ENCODE assay signal across 16 cellular contexts in genomic region chr3:162729686-162730085, GRCh38.
A peak's percentile ranks its signal among the peaks of the same experiment; 100 is the strongest.
DNase-seq lines count a peak whose midpoint lies in the region; ATAC-seq, FAIRE-seq and TF ChIP-seq lines count a peak whose summit lies in the region.
"Had no signal": no experiment of that assay in that cellular context is flagged by ENCODE, and none has a peak within 500 bp of the region (broad histone marks: within the 10 kb centered on the region; RNA-seq: fewer than 3 reads in every experiment).

No MANE protein-coding gene starts in this region.

- POLR2A ChIA-PET in AG04449 (lab: Yijun Ruan, JAX) = no interaction called here

- H3K4me3 ChIP-seq in AG04449 (ENCODE audit: low read depth, low read length) = no peak overlapping the region

- no peak for TF ChIP-seq CTCF in AG04449 (IDR thresholded peaks at IDR 0.05; ENCODE audit: insufficient read depth, low read length, missing control alignments)

- DNase-seq in AG04449 (ENCODE audit: low read depth, low spot score) (peak; percentile 2), H54 (ENCODE audit: insufficient read length, low spot score) (no peak), RKO (ENCODE audit: low spot score) (peak; percentile 79), epithelial cell of prostate (ENCODE audit: low read depth, low spot score) (peak; percentile 20), foreskin melanocyte (no peak)
- DNase-seq in stimulated activated CD4-positive, alpha-beta T cell treated with anti-CD3 and anti-CD28 coated beads, Interleukin-12 subunit alpha, Interleukin-12 subunit beta, amount 100 ng/mL, for 4 hours = no peak
- DNase-seq: C1 segment of cervical spinal cord, Kasumi-1, NCI-H1105 treated with DMSO at 0.1 percent for 48 hours, NCI-H1694 treated with DMSO at 0.1 percent for 48 hours, NCI-H2107, NCI-H2227 treated with DMSO at 0.1 percent for 48 hours, NCI-H526, RPMI8226 had no signal

- no peak for ATAC-seq in GM18870 (IDR thresholded peaks at IDR 0.05; ENCODE audit: unreplicated experiment)
- ATAC-seq in GM21529 (IDR thresholded peaks at IDR 0.05; ENCODE audit: unreplicated experiment) = no peak

- no peak for TF ChIP-seq POLR2A in H54 (IDR thresholded peaks at IDR 0.05; ENCODE audit: low read depth, low read length)

- CTCF ChIA-PET in AG04449 (lab: Yijun Ruan, JAX) = no interaction called here

- H3K27ac ChIP-seq in epithelial cell of prostate = no peak overlapping the region

- FAIRE-seq in H54 (lab: Jason Lieb, UNC) = peak; percentile 67

Comparison
In these comparisons a context has a peak if more than half of its experiments do, and no peak if none do; other contexts are left out.
1. DNase-seq: peak in AG04449 (single experiment), RKO (single experiment) and epithelial cell of prostate (single experiment); none in H54 (single experiment), stimulated activated CD4-positive, alpha-beta T cell treated with anti-CD3 and anti-CD28 coated beads, Interleukin-12 subunit alpha, Interleukin-12 subunit beta, amount 100 ng/mL, for 4 hours (single experiment) and foreskin melanocyte (single experiment).